In the genomic region with DNA sequence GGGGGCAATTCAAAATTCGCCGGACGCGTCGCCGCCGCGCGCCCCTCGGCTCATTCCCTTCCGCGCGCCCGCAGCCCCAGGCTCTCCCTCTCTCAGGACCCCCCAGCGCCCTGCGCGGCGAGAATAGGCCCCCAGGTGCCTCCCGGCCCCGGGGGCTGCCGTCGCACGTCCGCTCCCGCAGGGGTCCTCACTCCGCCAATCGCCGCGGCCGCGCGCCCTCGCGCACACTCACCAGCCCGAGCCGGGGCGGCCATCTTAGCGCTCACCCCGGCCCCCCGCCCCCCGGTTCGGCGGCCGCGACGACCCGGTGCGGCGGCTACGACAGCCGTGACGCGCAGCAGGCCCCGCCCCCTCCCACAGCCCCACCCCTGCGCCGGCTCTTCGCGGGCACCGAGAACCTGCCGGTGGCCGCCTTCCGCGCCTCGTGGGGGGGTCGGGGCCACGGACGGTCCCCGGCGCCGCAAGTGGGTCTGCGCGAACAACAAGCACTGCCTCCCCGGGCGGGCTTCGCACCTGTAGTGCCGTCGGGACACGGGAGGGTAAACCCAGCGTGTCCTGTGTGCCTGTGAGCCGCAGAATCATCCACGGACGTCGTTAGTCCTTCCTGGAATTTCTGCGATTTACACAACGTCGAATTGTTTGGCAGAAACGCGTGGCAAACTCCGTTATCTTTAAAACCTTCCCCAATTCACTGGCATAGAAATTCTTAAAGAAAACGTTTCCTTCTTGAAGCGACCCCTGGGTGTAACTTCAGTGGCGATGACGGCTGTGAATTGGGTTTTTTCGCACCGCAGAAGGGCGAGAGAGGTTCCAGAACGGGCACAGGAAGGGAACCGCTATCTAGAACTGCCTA, we compare ENCODE assay signal across 8 cellular contexts. TPM values are rescaled to one million over a fixed set of nuclear protein-coding genes. Genes with fewer than 3 reads are reported as not detected.
A peak's percentile ranks its signal among the peaks of the same experiment; 100 is the strongest.
DNase-seq lines count a peak whose midpoint lies in the region; ATAC-seq and TF ChIP-seq lines count a peak whose summit lies in the region.

No MANE protein-coding gene starts in this region.

- DNase-seq in C1 segment of cervical spinal cord (lab: John Stamatoyannopoulos, UW): peak in 12 of 14 donors; percentile 6 to 62 (median 22)
- DNase-seq in activated CD8-positive, alpha-beta memory T cell treated with anti-CD3 and anti-CD28 coated beads for 24 hours: peak; percentile 84
- DNase-seq in mucosa of descending colon: peak; percentile 43 to 60 (median 55)
- peak; percentile 23 to 45 for DNase-seq in stimulated activated CD8-positive, alpha-beta memory T cell treated with anti-CD3 and anti-CD28 coated beads, Interleukin-15, amount 100 ng/mL, for 4 hours (ENCODE audit: low read depth in 2 of 2)
- no peak for DNase-seq in KG1 (lab: John Stamatoyannopoulos, UW)

- TF ChIP-seq CTCF in Loucy (conservative IDR thresholded peaks at IDR 0.05; ENCODE audit: low read length): no peak
- TF ChIP-seq CTCF in mucosa of descending colon (IDR thresholded peaks at IDR 0.05): no peak

- H4K20me1 ChIP-seq in Loucy (ENCODE audit: insufficient read depth, low read length, poor library complexity, severe bottlenecking): no peaks in the 10 kb centered on the region

- intact Hi-C loops in mucosa of descending colon (cut with DNase I, micrococcal nuclease): no loop called here

- H3K36me3 ChIP-seq in Loucy (ENCODE audit: insufficient read depth, low read length) (no peaks in the 10 kb centered on the region), endocrine pancreas (ENCODE audit: control insufficient read depth, insufficient read depth, low read length) (no peaks in the 10 kb centered on the region), mucosa of descending colon (ENCODE audit: low read depth) (no peaks in the 10 kb centered on the region)

- peaks cover 5% of the 10 kb centered on the region for H3F3A ChIP-seq in Loucy (ENCODE audit: low read depth)

- H3K4me2 ChIP-seq in Loucy (ENCODE audit: low read depth, low read length, poor library complexity, severe bottlenecking): peak overlapping the region; percentile 71

- H3K4me1 ChIP-seq in Loucy (ENCODE audit: insufficient read depth, low read length, poor library complexity, severe bottlenecking) (peaks cover 57% of the 10 kb centered on the region), endocrine pancreas (ENCODE audit: control insufficient read depth, insufficient read depth, low read length) (no peaks in the 10 kb centered on the region), mucosa of descending colon (ENCODE audit: low read depth) (peaks cover 8% of the 10 kb centered on the region)

- H3K9me3 ChIP-seq in Loucy (ENCODE audit: insufficient read depth, low read depth, low read length) (no peaks in the 10 kb centered on the region), endocrine pancreas (ENCODE audit: control insufficient read depth, low read length) (no peaks in the 10 kb centered on the region), mucosa of descending colon (peaks cover 4% of the 10 kb centered on the region)

- H3K9ac ChIP-seq in Loucy (ENCODE audit: low read depth, low read length, poor library complexity, severe bottlenecking) (peak overlapping the region; percentile 66), endocrine pancreas (ENCODE audit: control insufficient read depth, insufficient read depth, low read length) (peak overlapping the region; percentile 73)

- H3K4me3 ChIP-seq in Loucy (ENCODE audit: low read length, poor library complexity, severe bottlenecking) (peak overlapping the region; percentile 77), endocrine pancreas (ENCODE audit: control insufficient read depth, insufficient read depth, low read length) (peak overlapping the region; percentile 85), mucosa of descending colon (peak overlapping the region; percentile 24)

- H3K9me2 ChIP-seq in Loucy (replicated peaks; ENCODE audit: low read depth, low read length): no peaks in the 10 kb centered on the region

- ATAC-seq in mucosa of descending colon (peak; percentile 85), GM19467 (IDR thresholded peaks at IDR 0.05; ENCODE audit: unreplicated experiment) (no peak)

- peaks cover 51% of the 10 kb centered on the region for H3K79me2 ChIP-seq in Loucy (ENCODE audit: insufficient read depth, low read length)

- H3K27me3 ChIP-seq in Loucy (ENCODE audit: insufficient read depth, low read length, poor library complexity, severe bottlenecking) (no peaks in the 10 kb centered on the region), endocrine pancreas (ENCODE audit: control insufficient read depth, insufficient read depth, low read length) (no peaks in the 10 kb centered on the region)

- H2AFZ ChIP-seq in Loucy (ENCODE audit: low read length): peak overlapping the region; percentile 72

RNA-seq across cellular contexts. Expression of a gene that starts 2.5 kb away (rescaled TPM):
- 1 to 10 TPM in 1 of 3 donors, under 1 TPM in 2; 0.20 to 1.7 (median 0.53) TPM for total RNA-seq in mucosa of descending colon

Comparison
In these comparisons a context has a peak if more than half of its experiments do, and no peak if none do; other contexts are left out.
1. H3K4me3 ChIP-seq: peak in every context shown above with its lines; median percentile 85 in endocrine pancreas; 77 in Loucy; 24 in mucosa of descending colon.